In genomic region chr11:46335858-46336600, GRCh38 we compare ENCODE assay signal across 12 cellular contexts.
DNase-seq lines count a peak whose midpoint lies in the region; ATAC-seq lines count a peak whose summit lies in the region.
"Had no signal": no experiment of that assay in that cellular context is flagged by ENCODE, and none has a peak within 500 bp of the region (broad histone marks: within the 10 kb centered on the region; RNA-seq: fewer than 3 reads in every experiment).

No MANE protein-coding gene starts in this region.

- H3K36me3 Mint-ChIP-seq in activated naive CD8-positive, alpha-beta T cell = no peaks in the 10 kb centered on the region
- H3K36me3 Mint-ChIP-seq in activated naive CD8-positive, alpha-beta T cell treated with anti-CD3 and anti-CD28 coated beads, Interleukin-2, amount 50 U/mL, for 24 hours (ENCODE audit: low read depth) = no peaks in the 10 kb centered on the region

- H3K9me3 Mint-ChIP-seq in activated naive CD8-positive, alpha-beta T cell (ENCODE audit: low read depth) = no peaks in the 10 kb centered on the region
- no peaks in the 10 kb centered on the region for H3K9me3 Mint-ChIP-seq in activated naive CD8-positive, alpha-beta T cell treated with anti-CD3 and anti-CD28 coated beads, Interleukin-2, amount 50 U/mL, for 24 hours

- no peaks in the 10 kb centered on the region for H3K9me3 ChIP-seq in iPS-15b (ENCODE audit: control insufficient read depth, insufficient read depth, low read length)
- H3K9me3 ChIP-seq in subcutaneous abdominal adipose tissue (ENCODE audit: control insufficient read depth in 5 of 5, low read length in 5 of 5) = no peaks in the 10 kb centered on the region

- H3K27ac ChIP-seq in subcutaneous abdominal adipose tissue (ENCODE audit: low read depth, low read length) = peak overlapping the region; percentile 23

- ATAC-seq in activated naive CD8-positive, alpha-beta T cell treated with anti-CD3 and anti-CD28 coated beads, Interleukin-2, amount 50 U/mL, for 24 hours = no peak
- no peak for ATAC-seq in GM19452 (IDR thresholded peaks at IDR 0.05; ENCODE audit: unreplicated experiment)

- peaks cover 28% of the 10 kb centered on the region for H3K27me3 ChIP-seq in iPS-15b (ENCODE audit: control insufficient read depth, insufficient read depth, low read length)
- peaks cover 0 to 12% (median 4%) of the 10 kb centered on the region in 5 donors for H3K27me3 ChIP-seq in subcutaneous abdominal adipose tissue (ENCODE audit: control insufficient read depth in 5 of 5, insufficient read depth in 4 of 5, low read length in 5 of 5)

- H3K27ac Mint-ChIP-seq in activated naive CD8-positive, alpha-beta T cell = peak overlapping the region; percentile 46
- H3K27ac Mint-ChIP-seq in activated naive CD8-positive, alpha-beta T cell treated with anti-CD3 and anti-CD28 coated beads, Interleukin-2, amount 50 U/mL, for 24 hours = no peak overlapping the region

- H3K4me3 Mint-ChIP-seq in activated naive CD8-positive, alpha-beta T cell = no peak overlapping the region
- no peak overlapping the region for H3K4me3 Mint-ChIP-seq in activated naive CD8-positive, alpha-beta T cell treated with anti-CD3 and anti-CD28 coated beads, Interleukin-2, amount 50 U/mL, for 24 hours

- peaks cover 60% of the 10 kb centered on the region for H3K4me1 Mint-ChIP-seq in activated naive CD8-positive, alpha-beta T cell (ENCODE audit: low read depth)
- peaks cover 45% of the 10 kb centered on the region for H3K4me1 Mint-ChIP-seq in activated naive CD8-positive, alpha-beta T cell treated with anti-CD3 and anti-CD28 coated beads, Interleukin-2, amount 50 U/mL, for 24 hours

- peaks cover 3% of the 10 kb centered on the region for H3K36me3 ChIP-seq in iPS-15b (ENCODE audit: control insufficient read depth, insufficient read depth, low read length)
- no peaks in the 10 kb centered on the region for H3K36me3 ChIP-seq in subcutaneous abdominal adipose tissue (ENCODE audit: control insufficient read depth in 5 of 5, insufficient read depth in 5 of 5, low read length in 5 of 5)

- H3K4me1 ChIP-seq in iPS-15b (ENCODE audit: control insufficient read depth, insufficient read depth, low read length) (peaks cover 44% of the 10 kb centered on the region), subcutaneous abdominal adipose tissue (ENCODE audit: control insufficient read depth in 5 of 5, insufficient read depth in 5 of 5, low read length in 5 of 5) (peaks cover 3 to 69% (median 52%) of the 10 kb centered on the region in 5 donors)

- no peaks in the 10 kb centered on the region for H3K27me3 Mint-ChIP-seq in activated naive CD8-positive, alpha-beta T cell
- H3K27me3 Mint-ChIP-seq in activated naive CD8-positive, alpha-beta T cell treated with anti-CD3 and anti-CD28 coated beads, Interleukin-2, amount 50 U/mL, for 24 hours = peaks cover 8% of the 10 kb centered on the region

- H3K9ac ChIP-seq in iPS-15b (ENCODE audit: low read depth, low read length) = peak overlapping the region; percentile 54
- no peak overlapping the region for H3K9ac ChIP-seq in subcutaneous abdominal adipose tissue (ENCODE audit: low read length in 5 of 5)

- DNase-seq in activated naive CD8-positive, alpha-beta T cell treated with anti-CD3 and anti-CD28 coated beads, Interleukin-2, amount 50 U/mL, for 24 hours = no peak
- DNase-seq in SW480 (ENCODE audit: low spot score) (peak; percentile 29), NCI-H510A treated with DMSO at 0.1 percent for 48 hours (lab: John Stamatoyannopoulos, UW) (no peak), NCI-H2107 (lab: John Stamatoyannopoulos, UW) (no peak)
- DNase-seq: activated CD8-positive, alpha-beta memory T cell treated with anti-CD3 and anti-CD28 coated beads, Interleukin-2, amount 50 U/mL, for 4 hours; cerebellar nuclear complex; EL; kidney had no signal

- H3K4me3 ChIP-seq in iPS-15b (ENCODE audit: low read depth, low read length) (no peak overlapping the region), subcutaneous abdominal adipose tissue (ENCODE audit: low read depth in 1 of 5, low read length in 5 of 5) (no peak overlapping the region)
